In genomic region chr1:42834803-42835202, GRCh38 we compare ENCODE assay signal across 22 cellular contexts. TPM values are rescaled to one million over a fixed set of nuclear protein-coding genes. Genes with fewer than 3 reads are reported as not detected.
DNase-seq lines count a peak whose midpoint lies in the region; ATAC-seq and TF ChIP-seq lines count a peak whose summit lies in the region.
"Had no signal": no experiment of that assay in that cellular context is flagged by ENCODE, and none has a peak within 500 bp of the region (broad histone marks: within the 10 kb centered on the region; RNA-seq: fewer than 3 reads in every experiment).

No MANE protein-coding gene starts in this region.

- H2BK15ac ChIP-seq in mesendoderm (replicated peaks; ENCODE audit: low read depth) = no peak overlapping the region

- no peak overlapping the region for H3K56ac ChIP-seq in mesendoderm (ENCODE audit: low read length)

- no peak overlapping the region for H3K23ac ChIP-seq in mesendoderm (ENCODE audit: low read length)

- H3K27ac ChIP-seq in SK-N-SH (ENCODE audit: low read depth in 2 of 2, low read length in 1 of 2) (no peak overlapping the region), mesendoderm (ENCODE audit: low read depth, low read length) (no peak overlapping the region)
- H3K27ac ChIP-seq: 22Rv1, BLaER1, C4-2B had no signal

- TF ChIP-seq EP300 in SK-N-SH (IDR thresholded peaks at IDR 0.05; ENCODE audit: borderline replicate concordance in 1 of 2, low read depth in 1 of 2, low read length in 1 of 2) = no peak

- no peak for TF ChIP-seq RAD21 in SK-N-SH (IDR thresholded peaks at IDR 0.05; ENCODE audit: low read length)

- H3K79me2 ChIP-seq in SK-N-SH (ENCODE audit: insufficient read depth) = no peaks in the 10 kb centered on the region
- no peaks in the 10 kb centered on the region for H3K79me2 ChIP-seq in mesendoderm (ENCODE audit: control insufficient read depth, insufficient read depth, low read length)

- H3K27ac Mint-ChIP-seq in activated CD4-positive, alpha-beta T cell treated with anti-CD3 and anti-CD28 coated beads, Interleukin-2, amount 10 ng/mL, durations not matched to agents 7 days and 5 days = no peak overlapping the region
- H3K27ac Mint-ChIP-seq: B cell; CD8-positive, alpha-beta T cell; GM23338; H9; HFFc6 had no signal

- TF ChIP-seq CTCF in SK-N-SH (IDR thresholded peaks at IDR 0.05) = no peak

- no peak overlapping the region for H2BK5ac ChIP-seq in mesendoderm (ENCODE audit: low read length)

- H3K4ac ChIP-seq in mesendoderm (ENCODE audit: low read depth, low read length) = no peak overlapping the region

- H3K36me3 ChIP-seq in SK-N-SH (replicated peaks in 1 of 2; ENCODE audit: control insufficient read depth in 1 of 2, insufficient read depth in 2 of 2, low read length in 1 of 2) (peaks cover 0 to 4% of the 10 kb centered on the region in 2 experiments), mesendoderm (ENCODE audit: control insufficient read depth, insufficient read depth, low read length) (no peaks in the 10 kb centered on the region)
- H3K36me3 ChIP-seq: BLaER1 had no signal

- POLR2A ChIA-PET in SK-N-SH (lab: Yijun Ruan, JAX) = interaction anchor here (0.6 to 5.4 kb wide), 4 partner anchors 11 to 57 kb away, joined by 3 to 26 read pairs (median 3); partner anchors contain the start of genes SVBP and ZNF691
- POLR2A ChIA-PET in activated CD4-positive, alpha-beta T cell treated with anti-CD3 and anti-CD28 coated beads, Interleukin-2, amount 10 ng/mL, durations not matched to agents 7 days and 5 days (lab: Charles Lee) = no interaction called here

- no peaks in the 10 kb centered on the region for H3K79me1 ChIP-seq in mesendoderm (ENCODE audit: low read length)

- H4K20me1 ChIP-seq in SK-N-SH (ENCODE audit: insufficient read depth) = no peaks in the 10 kb centered on the region
- H4K20me1 ChIP-seq: BLaER1 had no signal

- WGBS in SK-N-SH (ENCODE audit: low lambda C conversion rate) = 62% methylated on average over 4 of the region's 5 CpGs
- WGBS in mesendoderm (ENCODE audit: extremely low coverage, insufficient coverage, low lambda C conversion rate) = no CpG with 5 or more reads among the region's 5 CpGs

- no peaks in the 10 kb centered on the region for H3F3A ChIP-seq in SK-N-SH (replicated peaks; ENCODE audit: insufficient read depth)

- no peak overlapping the region for H3K4me2 ChIP-seq in SK-N-SH
- no peak overlapping the region for H3K4me2 ChIP-seq in mesendoderm (ENCODE audit: low read length)
- H3K4me2 ChIP-seq: BLaER1, GM23338 had no signal

- no peaks in the 10 kb centered on the region for H3K9me3 Mint-ChIP-seq in activated CD4-positive, alpha-beta T cell treated with anti-CD3 and anti-CD28 coated beads, Interleukin-2, amount 10 ng/mL, durations not matched to agents 7 days and 5 days
- H3K9me3 Mint-ChIP-seq: CD4-positive, CD25-positive, alpha-beta regulatory T cell; CD8-positive, alpha-beta T cell; GM23338; H9; HFFc6 had no signal

- no peak overlapping the region for H4K5ac ChIP-seq in mesendoderm (ENCODE audit: low read length)

- H3K9me3 ChIP-seq in SK-N-SH = no peaks in the 10 kb centered on the region
- H3K9me3 ChIP-seq: BLaER1, Caco-2 had no signal

- CTCF ChIA-PET in SK-N-SH (lab: Yijun Ruan, JAX) = interaction anchor here (1.6 kb wide), 1 partner anchor 239 kb away, joined by 4 read pairs; no protein-coding TSS in a partner anchor
- CTCF ChIA-PET in activated CD4-positive, alpha-beta T cell treated with anti-CD3 and anti-CD28 coated beads, Interleukin-2, amount 10 ng/mL, durations not matched to agents 7 days and 5 days (lab: Charles Lee) = interaction anchor here (1.6 to 3.0 kb wide), 3 partner anchors 9 to 19 kb away, joined by 3 to 17 read pairs (median 4); partner anchors contain the start of gene ZNF691

- H3K4me3 ChIP-seq in SK-N-SH (ENCODE audit: low read depth in 2 of 2, low read length in 1 of 2) (no peak overlapping the region), mesendoderm (ENCODE audit: low read length) (no peak overlapping the region)
- H3K4me3 ChIP-seq: BLaER1, GM23338 had no signal

- H3K27me3 ChIP-seq in SK-N-SH (ENCODE audit: insufficient read depth) = no peaks in the 10 kb centered on the region
- H3K27me3 ChIP-seq in mesendoderm (ENCODE audit: insufficient read depth, low read length, poor library complexity) = no peaks in the 10 kb centered on the region
- H3K27me3 ChIP-seq: BLaER1 had no signal

- H3K9ac ChIP-seq in SK-N-SH (no peak overlapping the region), mesendoderm (ENCODE audit: low read length) (no peak overlapping the region)
- H3K9ac ChIP-seq: BLaER1 had no signal

- DNase-seq in SK-N-SH = peak; percentile 28
- peak; percentile 29 for DNase-seq in ELF-1 (ENCODE audit: low read depth, low spot score)
- DNase-seq in SK-N-DZ (ENCODE audit: low spot score) = peak; percentile 51
- peak; percentile 30 for DNase-seq in mesendoderm
- no peak for DNase-seq in DMS 273 treated with DMSO at 0.1 percent for 48 hours (lab: John Stamatoyannopoulos, UW)
- no peak for DNase-seq in activated CD4-positive, alpha-beta T cell treated with anti-CD3 and anti-CD28 coated beads, Interleukin-2, amount 10 ng/mL, durations not matched to agents 7 days and 5 days
- no peak for DNase-seq in middle frontal gyrus (ENCODE audit: extremely low spot score, low spot score)
- DNase-seq: Caco-2; CD4-positive, CD25-positive, alpha-beta regulatory T cell; CD8-positive, alpha-beta T cell; EL; GF-D8; H9; HFFc6 had no signal

- no peaks in the 10 kb centered on the region for H3K36me3 Mint-ChIP-seq in activated CD4-positive, alpha-beta T cell treated with anti-CD3 and anti-CD28 coated beads, Interleukin-2, amount 10 ng/mL, durations not matched to agents 7 days and 5 days (ENCODE audit: low read depth)

- ATAC-seq in SK-N-SH treated with all-trans-retinoic acid at 6 μM for 48 hours = no peak
- ATAC-seq: CD8-positive, alpha-beta T cell; GM23338; HCT116 had no signal

- no peaks in the 10 kb centered on the region for H3K4me1 Mint-ChIP-seq in activated CD4-positive, alpha-beta T cell treated with anti-CD3 and anti-CD28 coated beads, Interleukin-2, amount 10 ng/mL, durations not matched to agents 7 days and 5 days
- H3K4me1 Mint-ChIP-seq: GM23338 had no signal

- no peak overlapping the region for H2AK5ac ChIP-seq in mesendoderm (ENCODE audit: low read length)

- H3K4me1 ChIP-seq in SK-N-SH (ENCODE audit: control insufficient read depth in 1 of 2, insufficient read depth in 2 of 2, low read depth in 1 of 2, low read length in 1 of 2) (peaks cover 0 to 6% of the 10 kb centered on the region in 2 experiments; a peak in 1 of 4 replicates), mesendoderm (ENCODE audit: control insufficient read depth, low read depth, low read length) (peaks cover 11% of the 10 kb centered on the region)
- H3K4me1 ChIP-seq: Caco-2 had no signal

- no peak overlapping the region for H4K8ac ChIP-seq in mesendoderm (ENCODE audit: low read depth, low read length)

- no peaks in the 10 kb centered on the region for H3K9me2 ChIP-seq in SK-N-SH

- no peak overlapping the region for H2AFZ ChIP-seq in SK-N-SH (ENCODE audit: low read depth)
- H2AFZ ChIP-seq: GM23338 had no signal

- no peak overlapping the region for H2BK120ac ChIP-seq in mesendoderm (ENCODE audit: low read depth, low read length)

- no peak overlapping the region for H3K18ac ChIP-seq in mesendoderm (ENCODE audit: low read length)

- no peaks in the 10 kb centered on the region for H3K27me3 Mint-ChIP-seq in activated CD4-positive, alpha-beta T cell treated with anti-CD3 and anti-CD28 coated beads, Interleukin-2, amount 10 ng/mL, durations not matched to agents 7 days and 5 days
- H3K27me3 Mint-ChIP-seq: B cell; CD4-positive, CD25-positive, alpha-beta regulatory T cell had no signal

- no peak overlapping the region for H3K4me3 Mint-ChIP-seq in activated CD4-positive, alpha-beta T cell treated with anti-CD3 and anti-CD28 coated beads, Interleukin-2, amount 10 ng/mL, durations not matched to agents 7 days and 5 days
- H3K4me3 Mint-ChIP-seq: B cell; CD4-positive, CD25-positive, alpha-beta regulatory T cell; CD8-positive, alpha-beta T cell; GM23338; H9; HFFc6 had no signal

TF ChIP-seq in SK-N-SH treated with all-trans-retinoic acid at 6 μM for 48 hours, 23 proteins besides CTCF, POLR2A, EP300 and RAD21 (continues in another document):
- no peak for TF ChIP-seq OSR1 (CRISPR knock-in tag; IDR thresholded peaks at IDR 0.05)

RNA-seq across cellular contexts. Expression of gene ZNF691, which starts 11.6 kb away (rescaled TPM):
- polyA plus RNA-seq in SK-N-SH (2012; rRNA removed) = 7.2 and 10.1 TPM in 2 replicates
- polyA plus RNA-seq in SK-N-SH (2012; cell fraction: cytosol; rRNA removed) = 5.3 and 5.7 TPM in 2 replicates
- polyA plus RNA-seq in SK-N-SH (2012; cell fraction: nucleus; rRNA removed) = 26.8 and 29.8 TPM in 2 replicates
- polyA plus RNA-seq in SK-N-DZ (2014; cell fraction: cytosol; rRNA removed) = 16.5 and 18.0 TPM in 2 replicates
- polyA plus RNA-seq in SK-N-DZ (2014; cell fraction: nucleus; rRNA removed) = 14.4 and 18.7 TPM in 2 replicates
- 11.2 TPM for polyA plus RNA-seq in mesendoderm (2013, experiment 1 of 2)
- 12.6 TPM for polyA plus RNA-seq in mesendoderm (2013, experiment 2 of 2)
- 10 to 100 TPM; 10.8 to 11.0 TPM for total RNA-seq in activated CD4-positive, alpha-beta T cell treated with anti-CD3 and anti-CD28 coated beads, Interleukin-2, amount 10 ng/mL, durations not matched to agents 7 days and 5 days

RNA-seq across cellular contexts. Expression of gene SVBP, which starts 17.6 kb away (rescaled TPM):
- 18.6 and 20.2 TPM in 2 replicates for polyA plus RNA-seq in SK-N-SH (2012; rRNA removed)
- polyA plus RNA-seq in SK-N-SH (2012; cell fraction: cytosol; rRNA removed) = 25.2 and 31.0 TPM in 2 replicates
- polyA plus RNA-seq in SK-N-SH (2012; cell fraction: nucleus; rRNA removed) = 5.1 and 5.2 TPM in 2 replicates
- 45.2 and 53.1 TPM in 2 replicates for polyA plus RNA-seq in SK-N-DZ (2014; cell fraction: cytosol; rRNA removed)
- polyA plus RNA-seq in SK-N-DZ (2014; cell fraction: nucleus; rRNA removed) = 17.9 and 33.6 TPM in 2 replicates
- polyA plus RNA-seq in mesendoderm (2013, experiment 1 of 2) = 45.0 TPM
- polyA plus RNA-seq in mesendoderm (2013, experiment 2 of 2) = 44.0 TPM
- 10 to 100 TPM; 19.8 to 20.6 TPM for total RNA-seq in activated CD4-positive, alpha-beta T cell treated with anti-CD3 and anti-CD28 coated beads, Interleukin-2, amount 10 ng/mL, durations not matched to agents 7 days and 5 days

RNA-seq across cellular contexts. Expression of gene ERMAP, which starts 17.9 kb away (rescaled TPM):
- 10.4 and 13.4 TPM in 2 replicates for polyA plus RNA-seq in SK-N-SH (2012; rRNA removed)
- 9.8 and 10.9 TPM in 2 replicates for polyA plus RNA-seq in SK-N-SH (2012; cell fraction: cytosol; rRNA removed)
- polyA plus RNA-seq in SK-N-SH (2012; cell fraction: nucleus; rRNA removed) = 18.7 and 27.2 TPM in 2 replicates
- 1.2 and 1.3 TPM in 2 replicates for polyA plus RNA-seq in SK-N-DZ (2014; cell fraction: cytosol; rRNA removed)
- polyA plus RNA-seq in SK-N-DZ (2014; cell fraction: nucleus; rRNA removed) = 0.80 and 2.0 TPM in 2 replicates
- polyA plus RNA-seq in mesendoderm (2013, experiment 1 of 2) = 2.8 TPM
- 2.3 TPM for polyA plus RNA-seq in mesendoderm (2013, experiment 2 of 2)
- total RNA-seq in activated CD4-positive, alpha-beta T cell treated with anti-CD3 and anti-CD28 coated beads, Interleukin-2, amount 10 ng/mL, durations not matched to agents 7 days and 5 days = 1 to 10 TPM; 7.7 to 7.8 TPM

RNA-seq across cellular contexts. Expression of gene TMEM269, which starts 50.0 kb away (rescaled TPM):
- 0.05 and 0.08 TPM in 2 replicates for polyA plus RNA-seq in SK-N-SH (2012; rRNA removed)
- polyA plus RNA-seq in SK-N-SH (2012; cell fraction: cytosol; rRNA removed) = 0.04 and 0.07 TPM in 2 replicates
- 0.21 and 0.25 TPM in 2 replicates for polyA plus RNA-seq in SK-N-SH (2012; cell fraction: nucleus; rRNA removed)
- polyA plus RNA-seq in SK-N-DZ (2014; cell fraction: cytosol; rRNA removed) = 0.10 and 0.29 TPM in 2 replicates
- 0.65 and 0.89 TPM in 2 replicates for polyA plus RNA-seq in SK-N-DZ (2014; cell fraction: nucleus; rRNA removed)
- polyA plus RNA-seq in mesendoderm (2013, experiment 1 of 2) = 0.06 TPM
- 0.07 TPM for polyA plus RNA-seq in mesendoderm (2013, experiment 2 of 2)
- total RNA-seq in activated CD4-positive, alpha-beta T cell treated with anti-CD3 and anti-CD28 coated beads, Interleukin-2, amount 10 ng/mL, durations not matched to agents 7 days and 5 days = under 1 TPM; 0.21 to 0.25 TPM
- total RNA-seq: G401, HFFc6 had no signal

Comparison
In these comparisons a context has a peak if more than half of its experiments do, and no peak if none do; other contexts are left out.
1. DNase-seq: peak in SK-N-SH (single experiment), ELF-1 (single experiment), SK-N-DZ (single experiment) and mesendoderm (single experiment); none in DMS 273 treated with DMSO at 0.1 percent for 48 hours (single experiment), activated CD4-positive, alpha-beta T cell treated with anti-CD3 and anti-CD28 coated beads, Interleukin-2, amount 10 ng/mL, durations not matched to agents 7 days and 5 days (single experiment) and middle frontal gyrus (single experiment).